1 cellular context compared by ENCODE assay signal in the genomic region with DNA sequence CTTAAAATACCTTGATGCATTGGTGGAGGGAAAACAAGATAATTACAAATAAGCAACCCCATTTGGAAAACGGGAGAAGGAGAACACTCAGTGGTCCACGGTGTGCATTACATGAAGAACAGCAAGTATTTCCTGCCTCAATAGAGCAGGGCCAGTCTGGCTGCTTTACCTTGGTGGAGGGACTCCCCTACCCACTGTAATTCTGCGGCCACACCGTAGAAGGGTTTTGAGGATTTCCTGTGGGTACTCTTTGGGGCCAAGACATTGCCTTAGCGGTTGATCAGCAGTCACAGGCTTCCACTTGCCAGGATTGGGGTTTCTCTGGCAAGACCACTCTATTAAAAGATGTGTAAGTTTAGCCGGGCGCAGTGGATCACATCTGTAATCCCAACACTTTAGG.
TF ChIP-seq lines count a peak whose summit lies in the region.

No MANE protein-coding gene starts in this region.

TF ChIP-seq in GM12878, 131 proteins besides CTCF, POLR2A, EP300 and RAD21:
- TF ChIP-seq SIN3A (IDR thresholded peaks at IDR 0.05; ENCODE audit: low read depth, low read length) (no peak), RBBP5 (conservative IDR thresholded peaks at IDR 0.05) (no peak), SP1 (IDR thresholded peaks at IDR 0.05; ENCODE audit: low read depth, low read length) (no peak), TCF3 (IDR thresholded peaks at IDR 0.05; ENCODE audit: borderline replicate concordance, insufficient read depth, low read depth, low read length) (no peak), RUNX3 (IDR thresholded peaks at IDR 0.05; ENCODE audit: low read length) (peak; percentile 59), BCL11A (IDR thresholded peaks at IDR 0.05; ENCODE audit: low read depth, low read length) (no peak), EGR1 (IDR thresholded peaks at IDR 0.05; ENCODE audit: borderline replicate concordance in 1 of 2, low read depth in 2 of 2, low read length in 2 of 2) (no peak), NFYA (IDR thresholded peaks at IDR 0.05; ENCODE audit: borderline replicate concordance, low read depth, low read length) (no peak), IKZF2 (IDR thresholded peaks at IDR 0.05) (0 out of 4 replicates have a peak, but pooled peaks of 1 of the 2 experiments have one; percentile 8), ZSCAN29 (IDR thresholded peaks at IDR 0.05) (no peak), IRF3 (IDR thresholded peaks at IDR 0.05) (no peak)
